ENCODE assay signal across 1 cellular context in the genomic region with DNA sequence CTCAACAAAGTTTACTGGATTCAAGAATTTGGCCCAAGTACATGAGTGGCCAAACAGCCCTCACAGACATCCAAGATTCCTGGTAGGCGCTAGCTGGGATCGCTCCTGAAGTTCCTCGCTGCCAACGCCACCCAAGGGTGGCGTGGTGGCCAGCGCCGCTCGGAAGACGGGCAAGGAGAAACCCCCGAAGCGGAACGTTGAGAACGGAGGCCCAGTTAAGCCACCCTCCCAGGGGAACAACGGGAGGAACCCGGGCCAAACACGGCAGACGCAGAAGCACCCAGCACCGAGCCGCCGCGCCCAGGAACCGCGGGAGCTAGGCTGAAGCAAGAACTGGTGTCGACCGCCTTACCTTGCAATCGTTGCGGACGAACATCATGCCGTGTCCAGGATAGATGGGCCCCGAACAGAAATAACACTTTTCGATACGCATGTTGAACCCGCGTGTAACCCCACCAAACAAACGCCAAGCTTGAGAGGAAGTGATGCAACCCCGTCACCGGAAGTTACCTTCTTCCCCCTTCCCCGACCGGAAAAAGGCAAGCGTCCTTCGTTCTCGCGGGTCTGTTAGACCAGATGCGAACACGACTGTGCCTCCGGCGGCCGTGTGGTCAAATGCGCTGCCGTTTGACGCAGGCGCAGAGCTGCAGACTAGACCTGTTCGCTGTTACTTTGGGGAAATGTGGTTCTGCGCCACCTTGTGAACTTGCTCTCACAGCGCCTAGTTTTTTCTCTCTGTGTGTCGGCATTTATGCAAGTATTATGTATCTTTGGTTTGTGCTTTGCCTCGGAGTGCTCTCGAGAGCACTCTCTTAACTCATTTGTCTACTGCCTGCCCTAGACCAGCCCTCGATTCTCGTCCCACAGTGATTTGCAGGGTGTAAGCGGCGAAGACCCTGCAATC.
A peak's percentile ranks its signal among the peaks of the same experiment; 100 is the strongest.
TF ChIP-seq lines count a peak whose summit lies in the region.

A gene (minus strand): TSS at position 484 of the 904 bp plus-strand sequence. CDS start 51 bp downstream, at position 433.

TF ChIP-seq in K562, 482 proteins besides CTCF, POLR2A, EP300 and RAD21 (continued from another document and continues in another):
- TF ChIP-seq, protein P1, sequence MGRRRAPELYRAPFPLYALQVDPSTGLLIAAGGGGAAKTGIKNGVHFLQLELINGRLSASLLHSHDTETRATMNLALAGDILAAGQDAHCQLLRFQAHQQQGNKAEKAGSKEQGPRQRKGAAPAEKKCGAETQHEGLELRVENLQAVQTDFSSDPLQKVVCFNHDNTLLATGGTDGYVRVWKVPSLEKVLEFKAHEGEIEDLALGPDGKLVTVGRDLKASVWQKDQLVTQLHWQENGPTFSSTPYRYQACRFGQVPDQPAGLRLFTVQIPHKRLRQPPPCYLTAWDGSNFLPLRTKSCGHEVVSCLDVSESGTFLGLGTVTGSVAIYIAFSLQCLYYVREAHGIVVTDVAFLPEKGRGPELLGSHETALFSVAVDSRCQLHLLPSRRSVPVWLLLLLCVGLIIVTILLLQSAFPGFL (CRISPR knock-in tag; IDR thresholded peaks at IDR 0.05) = no peak
- TF ChIP-seq ETS2 (tag; IDR thresholded peaks at IDR 0.05; ENCODE audit: borderline replicate concordance, poor library complexity, severe bottlenecking) (no peak), KDM2B (CRISPR knock-in tag; IDR thresholded peaks at IDR 0.05) (no peak), NCOA2 (IDR thresholded peaks at IDR 0.05; ENCODE audit: partially characterized antibody in 2 of 2) (no peak), CBFA2T2 (conservative IDR thresholded peaks at IDR 0.05) (no peak), ZNF785 (CRISPR knock-in tag; IDR thresholded peaks at IDR 0.05) (no peak), ZNF354B (CRISPR knock-in tag; IDR thresholded peaks at IDR 0.05) (no peak), TAF7 (tag; IDR thresholded peaks at IDR 0.05) (peak; percentile 16; the same call in 1 of the 2 replicates), SMAD2 (IDR thresholded peaks at IDR 0.05; ENCODE audit: low read depth, low read length) (no peak), MYBL2 (IDR thresholded peaks at IDR 0.05; ENCODE audit: low read depth) (no peak), MYBL2 (CRISPR knock-in tag; IDR thresholded peaks at IDR 0.05; ENCODE audit: borderline replicate concordance) (no peak), PML (IDR thresholded peaks at IDR 0.05; ENCODE audit: low read length) (peak; percentile 75), HDAC3 (IDR thresholded peaks at IDR 0.05; ENCODE audit: borderline replicate concordance, partially characterized antibody) (no peak), PTRF (tag; IDR thresholded peaks at IDR 0.05) (no peak), NUFIP1 (IDR thresholded peaks at IDR 0.05; ENCODE audit: partially characterized antibody) (no peak), ZFPM2 (CRISPR knock-in tag; IDR thresholded peaks at IDR 0.05) (no peak), XRCC3 (IDR thresholded peaks at IDR 0.05) (no peak), POLR3G (IDR thresholded peaks at IDR 0.05; ENCODE audit: extremely low read depth, insufficient read length, insufficient replicate concordance) (no peak), BRD9 (IDR thresholded peaks at IDR 0.05; ENCODE audit: low read depth, partially characterized antibody) (no peak), PURB (CRISPR knock-in tag; IDR thresholded peaks at IDR 0.05; ENCODE audit: low read depth) (no peak), KLF1 (tag; IDR thresholded peaks at IDR 0.05) (0 out of 2 replicates have a peak, but pooled peaks have one; percentile 36), MCM2 (IDR thresholded peaks at IDR 0.05; ENCODE audit: low read depth) (no peak), NR3C1 (CRISPR knock-in tag; IDR thresholded peaks at IDR 0.05) (0 out of 2 replicates have a peak, but pooled peaks have one; percentile 16), CHD2 (IDR thresholded peaks at IDR 0.05; ENCODE audit: low read depth, low read length) (peak; percentile 95), ESRRB (CRISPR knock-in tag; IDR thresholded peaks at IDR 0.05; ENCODE audit: borderline replicate concordance) (no peak), CBX2 (IDR thresholded peaks at IDR 0.05; ENCODE audit: insufficient read depth, low read length, poor library complexity, severe bottlenecking) (no peak), HNRNPL (IDR thresholded peaks at IDR 0.05; ENCODE audit: low read depth, low read length) (no peak), ZKSCAN1 (IDR thresholded peaks at IDR 0.05; ENCODE audit: low read depth, low read length) (peak; percentile 56; the same call in 1 of the 2 replicates), DNMT1 (IDR thresholded peaks at IDR 0.05) (no peak), ELF2 (CRISPR knock-in tag; IDR thresholded peaks at IDR 0.05) (peak; percentile 62), KAT2B (IDR thresholded peaks at IDR 0.05; ENCODE audit: low read depth, low read length) (no peak), JUNB (CRISPR knock-in tag; conservative IDR thresholded peaks at IDR 0.05) (no peak), MED1 (CRISPR knock-in tag; IDR thresholded peaks at IDR 0.05; ENCODE audit: borderline replicate concordance) (no peak), GABPA (tag; conservative IDR thresholded peaks at IDR 0.05; ENCODE audit: low read depth) (peak; percentile 99), BCL6 (CRISPR knock-in tag; IDR thresholded peaks at IDR 0.05) (no peak), PTBP1 (IDR thresholded peaks at IDR 0.05; ENCODE audit: low read depth, low read length) (no peak), ZFX (CRISPR knock-in tag; IDR thresholded peaks at IDR 0.05) (peak; percentile 54; the same call in 1 of the 2 replicates), MECOM (CRISPR knock-in tag; IDR thresholded peaks at IDR 0.05) (no peak), HLTF (IDR thresholded peaks at IDR 0.05) (no peak), PHF21A (IDR thresholded peaks at IDR 0.05; ENCODE audit: borderline replicate concordance, low read depth) (no peak), ARNT (IDR thresholded peaks at IDR 0.05) (no peak), MYNN (IDR thresholded peaks at IDR 0.05) (no peak), MYNN (CRISPR knock-in tag; IDR thresholded peaks at IDR 0.05) (no peak), FOXJ2 (tag; IDR thresholded peaks at IDR 0.05) (no peak; the same call in 1 of the 2 replicates)
- TF ChIP-seq, protein P2, sequence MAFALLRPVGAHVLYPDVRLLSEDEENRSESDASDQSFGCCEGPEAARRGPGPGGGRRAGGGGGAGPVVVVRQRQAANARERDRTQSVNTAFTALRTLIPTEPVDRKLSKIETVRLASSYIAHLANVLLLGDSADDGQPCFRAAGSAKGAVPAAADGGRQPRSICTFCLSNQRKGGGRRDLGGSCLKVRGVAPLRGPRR (CRISPR knock-in tag; IDR thresholded peaks at IDR 0.05) = no peak
- TF ChIP-seq, protein P3, sequence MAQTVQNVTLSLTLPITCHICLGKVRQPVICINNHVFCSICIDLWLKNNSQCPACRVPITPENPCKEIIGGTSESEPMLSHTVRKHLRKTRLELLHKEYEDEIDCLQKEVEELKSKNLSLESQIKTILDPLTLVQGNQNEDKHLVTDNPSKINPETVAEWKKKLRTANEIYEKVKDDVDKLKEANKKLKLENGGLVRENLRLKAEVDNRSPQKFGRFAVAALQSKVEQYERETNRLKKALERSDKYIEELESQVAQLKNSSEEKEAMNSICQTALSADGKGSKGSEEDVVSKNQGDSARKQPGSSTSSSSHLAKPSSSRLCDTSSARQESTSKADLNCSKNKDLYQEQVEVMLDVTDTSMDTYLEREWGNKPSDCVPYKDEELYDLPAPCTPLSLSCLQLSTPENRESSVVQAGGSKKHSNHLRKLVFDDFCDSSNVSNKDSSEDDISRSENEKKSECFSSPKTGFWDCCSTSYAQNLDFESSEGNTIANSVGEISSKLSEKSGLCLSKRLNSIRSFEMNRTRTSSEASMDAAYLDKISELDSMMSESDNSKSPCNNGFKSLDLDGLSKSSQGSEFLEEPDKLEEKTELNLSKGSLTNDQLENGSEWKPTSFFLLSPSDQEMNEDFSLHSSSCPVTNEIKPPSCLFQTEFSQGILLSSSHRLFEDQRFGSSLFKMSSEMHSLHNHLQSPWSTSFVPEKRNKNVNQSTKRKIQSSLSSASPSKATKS (CRISPR knock-in tag; IDR thresholded peaks at IDR 0.05) = no peak
- TF ChIP-seq, protein P4, sequence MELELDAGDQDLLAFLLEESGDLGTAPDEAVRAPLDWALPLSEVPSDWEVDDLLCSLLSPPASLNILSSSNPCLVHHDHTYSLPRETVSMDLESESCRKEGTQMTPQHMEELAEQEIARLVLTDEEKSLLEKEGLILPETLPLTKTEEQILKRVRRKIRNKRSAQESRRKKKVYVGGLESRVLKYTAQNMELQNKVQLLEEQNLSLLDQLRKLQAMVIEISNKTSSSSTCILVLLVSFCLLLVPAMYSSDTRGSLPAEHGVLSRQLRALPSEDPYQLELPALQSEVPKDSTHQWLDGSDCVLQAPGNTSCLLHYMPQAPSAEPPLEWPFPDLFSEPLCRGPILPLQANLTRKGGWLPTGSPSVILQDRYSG (tag; conservative IDR thresholded peaks at IDR 0.05; ENCODE audit: low read depth) = no peak
- TF ChIP-seq, protein P5, sequence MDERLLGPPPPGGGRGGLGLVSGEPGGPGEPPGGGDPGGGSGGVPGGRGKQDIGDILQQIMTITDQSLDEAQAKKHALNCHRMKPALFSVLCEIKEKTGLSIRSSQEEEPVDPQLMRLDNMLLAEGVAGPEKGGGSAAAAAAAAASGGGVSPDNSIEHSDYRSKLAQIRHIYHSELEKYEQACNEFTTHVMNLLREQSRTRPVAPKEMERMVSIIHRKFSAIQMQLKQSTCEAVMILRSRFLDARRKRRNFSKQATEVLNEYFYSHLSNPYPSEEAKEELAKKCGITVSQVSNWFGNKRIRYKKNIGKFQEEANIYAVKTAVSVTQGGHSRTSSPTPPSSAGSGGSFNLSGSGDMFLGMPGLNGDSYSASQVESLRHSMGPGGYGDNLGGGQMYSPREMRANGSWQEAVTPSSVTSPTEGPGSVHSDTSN (CRISPR knock-in tag; IDR thresholded peaks at IDR 0.05; ENCODE audit: low read depth) = no peak
- TF ChIP-seq, protein P5 (tag; conservative IDR thresholded peaks at IDR 0.05; ENCODE audit: low read depth) = no peak
- TF ChIP-seq, protein P6, sequence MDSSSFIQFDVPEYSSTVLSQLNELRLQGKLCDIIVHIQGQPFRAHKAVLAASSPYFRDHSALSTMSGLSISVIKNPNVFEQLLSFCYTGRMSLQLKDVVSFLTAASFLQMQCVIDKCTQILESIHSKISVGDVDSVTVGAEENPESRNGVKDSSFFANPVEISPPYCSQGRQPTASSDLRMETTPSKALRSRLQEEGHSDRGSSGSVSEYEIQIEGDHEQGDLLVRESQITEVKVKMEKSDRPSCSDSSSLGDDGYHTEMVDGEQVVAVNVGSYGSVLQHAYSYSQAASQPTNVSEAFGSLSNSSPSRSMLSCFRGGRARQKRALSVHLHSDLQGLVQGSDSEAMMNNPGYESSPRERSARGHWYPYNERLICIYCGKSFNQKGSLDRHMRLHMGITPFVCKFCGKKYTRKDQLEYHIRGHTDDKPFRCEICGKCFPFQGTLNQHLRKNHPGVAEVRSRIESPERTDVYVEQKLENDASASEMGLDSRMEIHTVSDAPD (CRISPR knock-in tag; IDR thresholded peaks at IDR 0.05) = no peak
- TF ChIP-seq, protein P7, sequence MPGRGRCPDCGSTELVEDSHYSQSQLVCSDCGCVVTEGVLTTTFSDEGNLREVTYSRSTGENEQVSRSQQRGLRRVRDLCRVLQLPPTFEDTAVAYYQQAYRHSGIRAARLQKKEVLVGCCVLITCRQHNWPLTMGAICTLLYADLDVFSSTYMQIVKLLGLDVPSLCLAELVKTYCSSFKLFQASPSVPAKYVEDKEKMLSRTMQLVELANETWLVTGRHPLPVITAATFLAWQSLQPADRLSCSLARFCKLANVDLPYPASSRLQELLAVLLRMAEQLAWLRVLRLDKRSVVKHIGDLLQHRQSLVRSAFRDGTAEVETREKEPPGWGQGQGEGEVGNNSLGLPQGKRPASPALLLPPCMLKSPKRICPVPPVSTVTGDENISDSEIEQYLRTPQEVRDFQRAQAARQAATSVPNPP (IDR thresholded peaks at IDR 0.05; ENCODE audit: borderline replicate concordance, insufficient read depth, insufficient read length) = no peak
- TF ChIP-seq, protein P8, sequence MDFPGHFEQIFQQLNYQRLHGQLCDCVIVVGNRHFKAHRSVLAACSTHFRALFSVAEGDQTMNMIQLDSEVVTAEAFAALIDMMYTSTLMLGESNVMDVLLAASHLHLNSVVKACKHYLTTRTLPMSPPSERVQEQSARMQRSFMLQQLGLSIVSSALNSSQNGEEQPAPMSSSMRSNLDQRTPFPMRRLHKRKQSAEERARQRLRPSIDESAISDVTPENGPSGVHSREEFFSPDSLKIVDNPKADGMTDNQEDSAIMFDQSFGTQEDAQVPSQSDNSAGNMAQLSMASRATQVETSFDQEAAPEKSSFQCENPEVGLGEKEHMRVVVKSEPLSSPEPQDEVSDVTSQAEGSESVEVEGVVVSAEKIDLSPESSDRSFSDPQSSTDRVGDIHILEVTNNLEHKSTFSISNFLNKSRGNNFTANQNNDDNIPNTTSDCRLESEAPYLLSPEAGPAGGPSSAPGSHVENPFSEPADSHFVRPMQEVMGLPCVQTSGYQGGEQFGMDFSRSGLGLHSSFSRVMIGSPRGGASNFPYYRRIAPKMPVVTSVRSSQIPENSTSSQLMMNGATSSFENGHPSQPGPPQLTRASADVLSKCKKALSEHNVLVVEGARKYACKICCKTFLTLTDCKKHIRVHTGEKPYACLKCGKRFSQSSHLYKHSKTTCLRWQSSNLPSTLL (IDR thresholded peaks at IDR 0.05) = no peak
- TF ChIP-seq, protein P9, sequence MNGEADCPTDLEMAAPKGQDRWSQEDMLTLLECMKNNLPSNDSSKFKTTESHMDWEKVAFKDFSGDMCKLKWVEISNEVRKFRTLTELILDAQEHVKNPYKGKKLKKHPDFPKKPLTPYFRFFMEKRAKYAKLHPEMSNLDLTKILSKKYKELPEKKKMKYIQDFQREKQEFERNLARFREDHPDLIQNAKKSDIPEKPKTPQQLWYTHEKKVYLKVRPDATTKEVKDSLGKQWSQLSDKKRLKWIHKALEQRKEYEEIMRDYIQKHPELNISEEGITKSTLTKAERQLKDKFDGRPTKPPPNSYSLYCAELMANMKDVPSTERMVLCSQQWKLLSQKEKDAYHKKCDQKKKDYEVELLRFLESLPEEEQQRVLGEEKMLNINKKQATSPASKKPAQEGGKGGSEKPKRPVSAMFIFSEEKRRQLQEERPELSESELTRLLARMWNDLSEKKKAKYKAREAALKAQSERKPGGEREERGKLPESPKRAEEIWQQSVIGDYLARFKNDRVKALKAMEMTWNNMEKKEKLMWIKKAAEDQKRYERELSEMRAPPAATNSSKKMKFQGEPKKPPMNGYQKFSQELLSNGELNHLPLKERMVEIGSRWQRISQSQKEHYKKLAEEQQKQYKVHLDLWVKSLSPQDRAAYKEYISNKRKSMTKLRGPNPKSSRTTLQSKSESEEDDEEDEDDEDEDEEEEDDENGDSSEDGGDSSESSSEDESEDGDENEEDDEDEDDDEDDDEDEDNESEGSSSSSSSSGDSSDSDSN (IDR thresholded peaks at IDR 0.05; ENCODE audit: borderline replicate concordance in 1 of 2, low read depth in 2 of 2, low read length in 2 of 2) = peak; percentile 18 to 50; a peak in 1 of 4 replicates
